8 cellular contexts compared by ENCODE assay signal in genomic region chr20:1391640-1392442, GRCh38. TPM values are rescaled to one million over a fixed set of nuclear protein-coding genes. Genes with fewer than 3 reads are reported as not detected.
DNase-seq lines count a peak whose midpoint lies in the region; ATAC-seq, FAIRE-seq and TF ChIP-seq lines count a peak whose summit lies in the region.

No MANE protein-coding gene starts in this region.

- in situ Hi-C loops in G401 (cut with HindIII; ENCODE audit: low sequenced_read_pairs) = no loop called here

- H3K9me2 ChIP-seq in PC-3 (replicated peaks; ENCODE audit: low read length) = no peaks in the 10 kb centered on the region

- H3K4me1 ChIP-seq in PC-3 (ENCODE audit: insufficient read depth, low read length) (peaks cover 69% of the 10 kb centered on the region), left lung (peaks cover 18 to 85% of the 10 kb centered on the region in 2 donors), suprapubic skin (peaks cover 57% of the 10 kb centered on the region)

- ATAC-seq in PC-3 (peak; percentile 7), left lung (peak; percentile 22), GM18498 (IDR thresholded peaks at IDR 0.05; ENCODE audit: unreplicated experiment) (no peak)

- peaks cover 66% of the 10 kb centered on the region for H3K79me2 ChIP-seq in PC-3 (ENCODE audit: low read length)

- H3K36me3 ChIP-seq in PC-3 (ENCODE audit: low read depth, low read length) = peaks cover 22% of the 10 kb centered on the region
- peaks cover 8% of the 10 kb centered on the region for H3K36me3 ChIP-seq in bronchial epithelial cell (ENCODE audit: control insufficient read depth, insufficient read depth, low read length)
- no peaks in the 10 kb centered on the region for H3K36me3 ChIP-seq in left lung
- no peaks in the 10 kb centered on the region for H3K36me3 ChIP-seq in suprapubic skin

- peak overlapping the region; percentile 96 for H3K4me2 ChIP-seq in PC-3 (ENCODE audit: low read length)

- CTCF ChIA-PET in PC-3 (lab: Charles Lee) = interaction anchor here (0.6 kb wide), 3 partner anchors 22 to 598 kb away, joined by 5 to 18 read pairs (median 7); no protein-coding TSS in a partner anchor

- FAIRE-seq in bronchial epithelial cell (lab: Jason Lieb, UNC) = no peak

- DNase-seq in GM10266 (ENCODE audit: extremely low spot score) (peak; percentile 20), PC-3 (peak; percentile 63), bronchial epithelial cell (ENCODE audit: low read depth) (peak; percentile 51), left lung (peak in 1 of 2 donors; percentile 43), suprapubic skin (ENCODE audit: low spot score in 2 of 2) (no peak), G401 (ENCODE audit: low spot score) (no peak), NCI-H774 (lab: John Stamatoyannopoulos, UW) (no peak)

- no peak for TF ChIP-seq EP300 in suprapubic skin (IDR thresholded peaks at IDR 0.05)

- BruUV-seq in PC-3 (replicated peaks; lab: Mats Ljungman, UMichigan) = TSS peak; percentile 81

- no peak for TF ChIP-seq CTCF in GM10266 (IDR thresholded peaks at IDR 0.05; ENCODE audit: control insufficient read depth, insufficient read depth, low read depth, missing control alignments)
- TF ChIP-seq CTCF in PC-3 (conservative IDR thresholded peaks at IDR 0.05; ENCODE audit: low read depth, low read length) = no peak
- no peak for TF ChIP-seq CTCF in bronchial epithelial cell (IDR thresholded peaks at IDR 0.05; ENCODE audit: insufficient read depth, low read length, severe bottlenecking)
- no peak for TF ChIP-seq CTCF in left lung (IDR thresholded peaks at IDR 0.05)
- TF ChIP-seq CTCF in suprapubic skin (IDR thresholded peaks at IDR 0.05) = no peak

- H3K27me3 ChIP-seq in PC-3 (ENCODE audit: low read length) (no peaks in the 10 kb centered on the region), bronchial epithelial cell (ENCODE audit: control insufficient read depth, insufficient read depth, low read length) (no peaks in the 10 kb centered on the region), left lung (peaks cover 0 to 7% of the 10 kb centered on the region in 2 donors), suprapubic skin (peaks cover 7% of the 10 kb centered on the region)

- peaks cover 52% of the 10 kb centered on the region for H4K20me1 ChIP-seq in PC-3 (ENCODE audit: low read length)

- peak overlapping the region; percentile 86 for H3K9ac ChIP-seq in PC-3 (ENCODE audit: low read length)

- POLR2A ChIA-PET in PC-3 (lab: Charles Lee; ENCODE audit: unreplicated experiment) = interaction anchor here (0.6 to 1.0 kb wide), 3 partner anchors 10 to 43 kb away, joined by 4 to 20 read pairs (median 6); no protein-coding TSS in a partner anchor

- H3K4me3 ChIP-seq in PC-3 (ENCODE audit: low read length) (peak overlapping the region; percentile 79), bronchial epithelial cell (ENCODE audit: low read depth, low read length) (peak overlapping the region; percentile 70), left lung (peak overlapping the region; percentile 83 to 95), suprapubic skin (peak overlapping the region; percentile 78)

- no peak overlapping the region for H2AFZ ChIP-seq in PC-3 (ENCODE audit: low read length)

- no peaks in the 10 kb centered on the region for H3F3A ChIP-seq in PC-3 (ENCODE audit: low read length, unreplicated experiment)

- intact Hi-C loops in PC-3 (cut with micrococcal nuclease) = loop anchor here (1.0 to 2.0 kb wide), 2 partner anchors 8 to 69 kb away; no protein-coding TSS in a partner anchor
- intact Hi-C loops in left lung (cut with DNase I) = loop anchor here in 1 of 2 donors (5.0 kb wide), 1 partner anchor 70 kb away; no protein-coding TSS in a partner anchor

- H3K27ac ChIP-seq in PC-3 (ENCODE audit: low read length) = peak overlapping the region; percentile 28
- peak overlapping the region; percentile 85 to 89 for H3K27ac ChIP-seq in left lung
- peak overlapping the region; percentile 72 for H3K27ac ChIP-seq in suprapubic skin

- no peaks in the 10 kb centered on the region for H3K9me3 ChIP-seq in PC-3 (ENCODE audit: low read length)
- H3K9me3 ChIP-seq in left lung = no peaks in the 10 kb centered on the region
- H3K9me3 ChIP-seq in suprapubic skin = no peaks in the 10 kb centered on the region

- WGBS in suprapubic skin = 6% methylated on average over 16 of the region's 16 CpGs

- TF ChIP-seq POLR2A in suprapubic skin (IDR thresholded peaks at IDR 0.05) = no peak

RNA-seq across cellular contexts. Expression of gene FKBP1A, which starts 1.0 kb away (rescaled TPM):
- total RNA-seq in PC-3 (2014; rRNA removed) = 178 and 198 TPM in 2 replicates
- total RNA-seq in bronchial epithelial cell = 46.9 and 69.3 TPM in 2 replicates
- 100 to 1,000 TPM; 278 to 385 TPM for total RNA-seq in left lung
- 100 to 1,000 TPM in 3 of 4 donors, 10 to 100 TPM in 1; 100.0 to 151 (median 115) TPM for total RNA-seq in suprapubic skin
- total RNA-seq in G401 (2014; rRNA removed; shearing (Covaris generic)) = 158 and 170 TPM in 2 replicates

Comparison
In these comparisons a context has a peak if more than half of its experiments do, and no peak if none do; other contexts are left out.
1. DNase-seq: peak in GM10266 (single experiment), PC-3 (single experiment) and bronchial epithelial cell (single experiment); none in suprapubic skin (0 of 2), G401 (single experiment) and NCI-H774 (single experiment).
2. H3K27ac ChIP-seq: peak in every context shown above with its lines; median percentile 87 in left lung; 72 in suprapubic skin; 28 in PC-3.
3. Peak in every context shown above with its lines, with median percentiles within 50 percentile points of each other: H3K4me3 ChIP-seq.